Comparison of ENCODE assay signal across 8 cellular contexts in genomic region chr22:27880778-27881394, GRCh38. TPM values are rescaled to one million over a fixed set of nuclear protein-coding genes. Genes with fewer than 3 reads are reported as not detected.
DNase-seq lines count a peak whose midpoint lies in the region; ATAC-seq and TF ChIP-seq lines count a peak whose summit lies in the region.

No MANE protein-coding gene starts in this region.

- H3K4me3 Mint-ChIP-seq in Calu3 (ENCODE audit: low read depth, unreplicated experiment) (no peak overlapping the region), endodermal cell (no peak overlapping the region)

- H3K27me3 ChIP-seq in endodermal cell (ENCODE audit: control insufficient read depth, insufficient read depth, low read length, poor library complexity, severe bottlenecking) (no peaks in the 10 kb centered on the region), mesenchymal stem cell (ENCODE audit: control insufficient read depth in 1 of 2, insufficient read depth in 1 of 2, low read length in 2 of 2) (no peaks in the 10 kb centered on the region), upper lobe of left lung (no peaks in the 10 kb centered on the region)

- no peak overlapping the region for H4K8ac ChIP-seq in mesenchymal stem cell (ENCODE audit: low read length)

- H3K18ac ChIP-seq in mesenchymal stem cell (ENCODE audit: low read depth in 1 of 2, low read length in 2 of 2): no peak overlapping the region

- H2BK12ac ChIP-seq in mesenchymal stem cell (ENCODE audit: low read length in 2 of 2): no peak overlapping the region

- peak; percentile 38 for TF ChIP-seq CTCF in Calu3 (IDR thresholded peaks at IDR 0.05; ENCODE audit: unreplicated experiment)
- TF ChIP-seq CTCF in RWPE1 (conservative IDR thresholded peaks at IDR 0.05; ENCODE audit: low read depth): peak; percentile 82
- TF ChIP-seq CTCF in endodermal cell (conservative IDR thresholded peaks at IDR 0.05): peak; percentile 86
- TF ChIP-seq CTCF in upper lobe of left lung (IDR thresholded peaks at IDR 0.05): peak; percentile 45 to 78 (median 66)

- CTCF ChIA-PET in Calu3 (lab: Charles Lee): interaction anchor here (0.7 to 1.8 kb wide), 3 partner anchors 12 to 818 kb away, joined by 3 to 6 read pairs (median 3); no protein-coding TSS in a partner anchor
- CTCF ChIA-PET in RWPE1 (lab: Yijun Ruan, JAX): interaction anchor here (0.6 to 0.8 kb wide), 5 partner anchors 17 to 682 kb away, joined by 3 to 6 read pairs (median 3); no protein-coding TSS in a partner anchor

- H3K27ac Mint-ChIP-seq in Calu3 (ENCODE audit: unreplicated experiment): no peak overlapping the region
- peak overlapping the region; percentile 60 for H3K27ac Mint-ChIP-seq in endodermal cell

- no peak overlapping the region for H2AK5ac ChIP-seq in mesenchymal stem cell (ENCODE audit: low read length, severe bottlenecking)

- H3K9me3 ChIP-seq in endodermal cell (ENCODE audit: control insufficient read depth, low read length) (no peaks in the 10 kb centered on the region), mesenchymal stem cell (ENCODE audit: control insufficient read depth, low read length) (no peaks in the 10 kb centered on the region), upper lobe of left lung (no peaks in the 10 kb centered on the region)

- POLR2A ChIA-PET in RWPE1 (lab: Yijun Ruan, JAX; ENCODE audit: low non-redundant PET): no interaction called here

- no peak overlapping the region for H2BK120ac ChIP-seq in mesenchymal stem cell (ENCODE audit: low read depth, low read length)

- H3K23ac ChIP-seq in mesenchymal stem cell (ENCODE audit: low read length in 2 of 2): no peak overlapping the region

- H3K4me2 ChIP-seq in mesenchymal stem cell (ENCODE audit: low read length, poor library complexity, severe bottlenecking): no peak overlapping the region

- no peak overlapping the region for H2AFZ ChIP-seq in mesenchymal stem cell (ENCODE audit: low read depth, low read length)

- no peak overlapping the region for H3K14ac ChIP-seq in mesenchymal stem cell (ENCODE audit: low read length in 2 of 2)

- TF ChIP-seq POLR2A in upper lobe of left lung (IDR thresholded peaks at IDR 0.05): no peak

- no peak overlapping the region for H3K4ac ChIP-seq in mesenchymal stem cell (ENCODE audit: low read depth in 1 of 2, low read length in 2 of 2)

- H4K91ac ChIP-seq in mesenchymal stem cell (ENCODE audit: low read length): no peak overlapping the region

- H3K27me3 Mint-ChIP-seq in Calu3 (ENCODE audit: unreplicated experiment) (no peaks in the 10 kb centered on the region), endodermal cell (ENCODE audit: insufficient read depth) (no peaks in the 10 kb centered on the region)

- H3K4me1 Mint-ChIP-seq in Calu3 (ENCODE audit: low read depth, unreplicated experiment) (peaks cover 6% of the 10 kb centered on the region), endodermal cell (peaks cover 56% of the 10 kb centered on the region)

- H3K36me3 ChIP-seq in endodermal cell (ENCODE audit: control insufficient read depth, insufficient read depth, low read length) (peaks cover 35% of the 10 kb centered on the region), mesenchymal stem cell (ENCODE audit: control insufficient read depth in 1 of 2, insufficient read depth in 2 of 2, low read depth in 1 of 2, low read length in 2 of 2) (peaks cover 7 to 25% of the 10 kb centered on the region in 2 experiments), upper lobe of left lung (peaks cover 0 to 10% (median 2%) of the 10 kb centered on the region in 4 donors)

- no peak overlapping the region for H2BK15ac ChIP-seq in mesenchymal stem cell (ENCODE audit: low read depth, poor library complexity, severe bottlenecking)

- 41 to 75% methylated on average over 2 to 6 of the region's 6 CpGs for WGBS in endodermal cell (ENCODE audit: insufficient coverage in 1 of 2, insufficient read length in 1 of 2), 2 experiments
- 36% methylated on average over 5 of the region's 6 CpGs for WGBS in mesenchymal stem cell
- WGBS in upper lobe of left lung, 2 donors: 33 to 34% methylated on average over 6 of the region's 6 CpGs

- H3K9me3 Mint-ChIP-seq in Calu3 (ENCODE audit: low read depth, unreplicated experiment) (no peaks in the 10 kb centered on the region), endodermal cell (no peaks in the 10 kb centered on the region)

- DNase-seq in Calu3 (peak; percentile 46), HT1080 (ENCODE audit: low read depth) (peak; percentile 50), RWPE1 (ENCODE audit: low spot score) (peak; percentile 28), endodermal cell (no peak), mesenchymal stem cell (peak; percentile 83), upper lobe of left lung (no peak)
- no peak for DNase-seq in activated effector memory CD4-positive, alpha-beta T cell treated with Interleukin-2 at 50 U/mL for 16 hours

- no peak for TF ChIP-seq EP300 in upper lobe of left lung (IDR thresholded peaks at IDR 0.05)

- no peak overlapping the region for H2BK5ac ChIP-seq in mesenchymal stem cell (ENCODE audit: low read depth, low read length, poor library complexity, severe bottlenecking)

- H3K27ac ChIP-seq in RWPE1: peak overlapping the region; percentile 51
- no peak overlapping the region for H3K27ac ChIP-seq in endodermal cell (ENCODE audit: low read depth, low read length)
- peak overlapping the region; percentile 15 for H3K27ac ChIP-seq in mesenchymal stem cell (ENCODE audit: low read length, poor library complexity, severe bottlenecking)
- H3K27ac ChIP-seq in upper lobe of left lung: peak overlapping the region in 2 of 4 donors; percentile 49 to 63

- peaks cover 15% of the 10 kb centered on the region for H3K4me1 ChIP-seq in endodermal cell (ENCODE audit: control insufficient read depth, insufficient read depth, low read length)
- peaks cover 3% of the 10 kb centered on the region for H3K4me1 ChIP-seq in mesenchymal stem cell (ENCODE audit: control insufficient read depth, insufficient read depth, low read depth, low read length)
- peaks cover 11 to 28% (median 23%) of the 10 kb centered on the region in 4 donors for H3K4me1 ChIP-seq in upper lobe of left lung

- H3K9ac ChIP-seq in endodermal cell (ENCODE audit: extremely low read depth, low read length, poor library complexity, severe bottlenecking): no peak overlapping the region
- H3K9ac ChIP-seq in mesenchymal stem cell (ENCODE audit: low read length): peak overlapping the region; percentile 60

- intact Hi-C loops in Calu3 (cut with micrococcal nuclease; ENCODE audit: unreplicated experiment): loop anchor here (1.0 kb wide), 1 partner anchor 128 kb away; no protein-coding TSS in a partner anchor

- no peak overlapping the region for H3K4me3 ChIP-seq in endodermal cell (ENCODE audit: low read length)
- H3K4me3 ChIP-seq in mesenchymal stem cell (ENCODE audit: insufficient read depth in 1 of 2, low read depth in 1 of 2, low read length in 2 of 2): peak overlapping the region in 1 of 2 experiments; percentile 16
- H3K4me3 ChIP-seq in upper lobe of left lung: no peak overlapping the region

- peak; percentile 86 for ATAC-seq in upper lobe of left lung (ENCODE audit: low FRiP score in 2 of 2)
- ATAC-seq in GM18873 (IDR thresholded peaks at IDR 0.05; ENCODE audit: low FRiP score, unreplicated experiment): no peak

- BruUV-seq in Calu3 (replicated peaks; lab: Mats Ljungman, UMichigan): no TSS peak

- H3K36me3 Mint-ChIP-seq in Calu3 (ENCODE audit: insufficient read depth, unreplicated experiment) (peaks cover 35% of the 10 kb centered on the region), endodermal cell (ENCODE audit: low read depth) (peaks cover 12% of the 10 kb centered on the region)

- H3K79me1 ChIP-seq in mesenchymal stem cell (replicated peaks; ENCODE audit: low read length, poor library complexity, severe bottlenecking): peaks cover 26% of the 10 kb centered on the region

RNA-seq across cellular contexts. Expression of gene PITPNB, which starts 38.2 kb away (rescaled TPM):
- total RNA-seq in Calu3 (2022) (136 and 154 TPM in 2 replicates), endodermal cell (10 to 100 TPM; 59.6 to 68.2 TPM), upper lobe of left lung (10 to 100 TPM; 26.6 to 65.9 (median 41.0) TPM)
- 12.7 and 19.2 TPM in 2 replicates for total RNA-seq in HT1080 (2014; rRNA removed; shearing (Covaris generic))
- polyA plus RNA-seq in HT1080 (2015; cell fraction: cytosol; rRNA removed): 73.6 and 79.6 TPM in 2 replicates
- 67.9 and 75.4 TPM in 2 replicates for polyA plus RNA-seq in HT1080 (2015; cell fraction: nucleus; rRNA removed)
- 50.0 TPM for polyA plus RNA-seq in endodermal cell (2013, experiment 1 of 2)
- 49.5 TPM for polyA plus RNA-seq in endodermal cell (2013, experiment 2 of 2)
- polyA plus RNA-seq in mesenchymal stem cell (2013, experiment 1 of 2): 48.3 TPM
- 51.1 TPM for polyA plus RNA-seq in mesenchymal stem cell (2013, experiment 2 of 2)

Comparison
In these comparisons a context has a peak if more than half of its experiments do, and no peak if none do; other contexts are left out.
1. DNase-seq: peak in Calu3 (single experiment), HT1080 (single experiment), RWPE1 (single experiment) and mesenchymal stem cell (single experiment); none in endodermal cell (single experiment), upper lobe of left lung (0 of 2) and activated effector memory CD4-positive, alpha-beta T cell treated with Interleukin-2 at 50 U/mL for 16 hours (single experiment).
2. Peak in every context shown above with its lines, with median percentiles within 50 percentile points of each other: CTCF ChIP-seq.